In genomic region chr1:232352956-232353355, GRCh38 we compare ENCODE assay signal across 25 cellular contexts.
"Had no signal": no experiment of that assay in that cellular context is flagged by ENCODE, and none has a peak within 500 bp of the region (broad histone marks: within the 10 kb centered on the region; RNA-seq: fewer than 3 reads in every experiment).

No MANE protein-coding gene starts in this region.

- H3K36me3 Mint-ChIP-seq: memory B cell; naive B cell; stimulated activated naive B cell treated with anti-CD40 and anti-IgM and Interleukin-4, amounts not matched to agents 10 μg/mL and 1 μg/mL and 100 μg/mL, for 72 hours had no signal

- H3K27me3 ChIP-seq: esophagus muscularis mucosa, gastroesophageal sphincter, right lobe of liver had no signal

- H3K4me1 Mint-ChIP-seq: memory B cell; naive B cell; stimulated activated naive B cell treated with anti-CD40 and anti-IgM and Interleukin-4, amounts not matched to agents 10 μg/mL and 1 μg/mL and 100 μg/mL, for 72 hours had no signal

- H3K4me3 ChIP-seq: esophagus muscularis mucosa, gastroesophageal sphincter, left ventricle myocardium inferior, lower lobe of right lung, psoas muscle, right lobe of liver, spleen, stomach, thoracic aorta had no signal

- H3K27ac Mint-ChIP-seq: dendritic cell treated with granulocyte-macrophage colony-stimulating factor and Interleukin-4, amounts not matched to agents 40 ng/mL and 50 ng/mL, for 4 days; effector memory CD8-positive, alpha-beta T cell; memory B cell; naive B cell; nephron progenitor cell; stimulated activated naive B cell treated with anti-CD40 and anti-IgM and Interleukin-4, amounts not matched to agents 10 μg/mL and 1 μg/mL and 100 μg/mL, for 72 hours had no signal

- H3K4me3 Mint-ChIP-seq: dendritic cell treated with granulocyte-macrophage colony-stimulating factor and Interleukin-4, amounts not matched to agents 40 ng/mL and 50 ng/mL, for 4 days; effector memory CD8-positive, alpha-beta T cell; memory B cell; naive B cell; nephron progenitor cell; stimulated activated naive B cell treated with anti-CD40 and anti-IgM and Interleukin-4, amounts not matched to agents 10 μg/mL and 1 μg/mL and 100 μg/mL, for 72 hours had no signal

- H3K36me3 ChIP-seq: esophagus muscularis mucosa, gastroesophageal sphincter, left ventricle myocardium inferior, lower lobe of right lung, right lobe of liver, spleen, stomach, thoracic aorta had no signal

- DNase-seq: effector memory CD8-positive, alpha-beta T cell; foreskin fibroblast; glutamatergic neuron; islet precursor cell; left ventricle myocardium inferior; lower lobe of right lung; naive B cell; nephron progenitor cell; psoas muscle; retina; right lobe of liver; spleen; stimulated activated CD4-positive, alpha-beta T cell treated with anti-CD3 and anti-CD28 coated beads, Interleukin-2, amount 100 ng/mL, for 24 hours; stimulated activated CD4-positive, alpha-beta T cell treated with anti-CD3 and anti-CD28 coated beads, Interleukin-4, amount 100 ng/mL, for 4 hours; stimulated activated naive B cell treated with anti-CD40 and anti-IgM and Interleukin-4, amounts not matched to agents 10 μg/mL and 1 μg/mL and 100 μg/mL, for 72 hours; stomach; substantia nigra; trophoblast cell had no signal

- H3K4me1 ChIP-seq: esophagus muscularis mucosa, gastroesophageal sphincter, lower lobe of right lung, parathyroid adenoma, psoas muscle, right lobe of liver, spleen had no signal

- H3K9me3 ChIP-seq: esophagus muscularis mucosa, gastroesophageal sphincter, left ventricle myocardium inferior, lower lobe of right lung, psoas muscle, right lobe of liver, spleen, stomach, thoracic aorta had no signal

- H3K9me3 Mint-ChIP-seq: dendritic cell treated with granulocyte-macrophage colony-stimulating factor and Interleukin-4, amounts not matched to agents 40 ng/mL and 50 ng/mL, for 4 days; effector memory CD8-positive, alpha-beta T cell; memory B cell; nephron progenitor cell; stimulated activated naive B cell treated with anti-CD40 and anti-IgM and Interleukin-4, amounts not matched to agents 10 μg/mL and 1 μg/mL and 100 μg/mL, for 72 hours had no signal

- ATAC-seq: effector memory CD8-positive, alpha-beta T cell; gastroesophageal sphincter; lower lobe of right lung; psoas muscle; right lobe of liver; stimulated activated naive B cell treated with anti-CD40 and anti-IgM and Interleukin-4, amounts not matched to agents 10 μg/mL and 1 μg/mL and 100 μg/mL, for 72 hours had no signal

- H3K27ac ChIP-seq: epithelial cell of prostate, esophagus muscularis mucosa, gastroesophageal sphincter, left ventricle myocardium inferior, lower lobe of right lung, parathyroid adenoma, psoas muscle, right lobe of liver, spleen, stomach, thoracic aorta had no signal
